2 cellular contexts compared by ENCODE assay signal in genomic region chr7:127390186-127390816, GRCh38.
TF ChIP-seq lines count a peak whose summit lies in the region.

No MANE protein-coding gene starts in this region.

TF ChIP-seq in HepG2, 621 proteins besides CTCF, POLR2A, EP300 and RAD21 (continues in another document):
- TF ChIP-seq U2AF2 (IDR thresholded peaks at IDR 0.05; ENCODE audit: low read depth, low read length) (no peak), SPEN (CRISPR knock-in tag; IDR thresholded peaks at IDR 0.05; ENCODE audit: low read depth) (no peak), ZNF407 (CRISPR knock-in tag; IDR thresholded peaks at IDR 0.05; ENCODE audit: not compliant biosample characterization) (no peak), THYN1 (CRISPR knock-in tag; IDR thresholded peaks at IDR 0.05; ENCODE audit: borderline replicate concordance, low read depth) (no peak), ZNF33A (CRISPR knock-in tag; IDR thresholded peaks at IDR 0.05; ENCODE audit: borderline replicate concordance) (no peak), MXD3 (CRISPR knock-in tag; IDR thresholded peaks at IDR 0.05) (no peak), ZNF646 (CRISPR knock-in tag; IDR thresholded peaks at IDR 0.05) (no peak)

TF ChIP-seq in endothelial cell of umbilical vein, 7 proteins besides CTCF, POLR2A, EP300 and RAD21:
- TF ChIP-seq POLR2AphosphoS5 (IDR thresholded peaks at IDR 0.05; ENCODE audit: insufficient read depth, low read depth, low read length), result no peak
- TF ChIP-seq MAX (IDR thresholded peaks at IDR 0.05; ENCODE audit: insufficient read depth, insufficient read length), result no peak
- no peak for TF ChIP-seq GATA2 (IDR thresholded peaks at IDR 0.05; ENCODE audit: insufficient read depth, insufficient read length, low read depth, low read length)
- TF ChIP-seq MYC (IDR thresholded peaks at IDR 0.05; ENCODE audit: low read depth, low read length), result no peak
- TF ChIP-seq FOS (IDR thresholded peaks at IDR 0.05; ENCODE audit: borderline replicate concordance, insufficient read depth, low read length), result no peak
- TF ChIP-seq EZH2 (IDR thresholded peaks at IDR 0.05; ENCODE audit: borderline replicate concordance, low read depth, low read length, severe bottlenecking), result no peak
- no peak for TF ChIP-seq JUN (IDR thresholded peaks at IDR 0.05; ENCODE audit: borderline replicate concordance, insufficient read depth, insufficient read length, low read depth)
